18 cellular contexts compared by ENCODE assay signal in the genomic region with DNA sequence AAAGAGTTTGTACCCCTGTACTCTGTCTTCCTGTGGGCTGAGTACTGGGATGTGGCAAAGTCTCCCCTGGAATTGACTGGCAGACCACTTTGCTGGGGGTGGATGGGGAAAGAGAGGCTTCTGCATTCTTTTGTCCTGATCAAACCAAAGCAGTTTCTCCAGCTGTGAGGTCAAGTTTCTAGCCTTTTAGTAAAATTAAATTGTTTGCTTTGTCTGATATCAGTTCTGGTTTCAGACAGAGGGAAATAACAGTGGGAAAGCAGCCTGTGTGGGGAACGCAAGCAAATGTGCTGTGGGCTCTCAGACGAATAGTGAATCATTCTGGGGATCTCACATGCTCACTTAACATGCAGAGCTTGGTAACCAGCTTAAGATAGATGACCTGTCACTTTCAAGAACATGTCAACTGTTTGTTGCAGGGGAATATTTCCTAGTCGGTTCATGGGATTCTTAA.
A peak's percentile ranks its signal among the peaks of the same experiment; 100 is the strongest.
DNase-seq lines count a peak whose midpoint lies in the region; ATAC-seq, FAIRE-seq and TF ChIP-seq lines count a peak whose summit lies in the region.
"Had no signal": no experiment of that assay in that cellular context is flagged by ENCODE, and none has a peak within 500 bp of the region (broad histone marks: within the 10 kb centered on the region; RNA-seq: fewer than 3 reads in every experiment).

No MANE protein-coding gene starts in this region.

- H3K4me1 Mint-ChIP-seq in stimulated activated naive CD8-positive, alpha-beta T cell treated with anti-CD3 and anti-CD28 coated beads, Interleukin-15, amount 100 ng/mL, for 72 hours = no peaks in the 10 kb centered on the region
- H3K4me1 Mint-ChIP-seq: activated CD4-positive, alpha-beta T cell treated with anti-CD3 and anti-CD28 coated beads for 36 hours had no signal

- H3K9me3 ChIP-seq in fibroblast of lung (ENCODE audit: control insufficient read depth, insufficient read depth, low read depth, low read length) = no peaks in the 10 kb centered on the region
- H3K9me3 ChIP-seq in aorta (ENCODE audit: control insufficient read depth, low read length) = no peaks in the 10 kb centered on the region
- H3K9me3 ChIP-seq: Peyer's patch had no signal

- H3K9ac ChIP-seq in fibroblast of lung (ENCODE audit: insufficient read depth, low read length) = no peak overlapping the region

- DNase-seq in GM03348 (ENCODE audit: low spot score) = peak; percentile 41
- DNase-seq in NCI-H526 treated with DMSO at 0.1 percent for 48 hours (lab: John Stamatoyannopoulos, UW) = peak; percentile 63
- DNase-seq in fibroblast of lung (ENCODE audit: low read depth in 2 of 2) = peak; percentile 75 to 94
- DNase-seq in non-pigmented ciliary epithelial cell (ENCODE audit: low read depth) = peak; percentile 75
- no peak for DNase-seq in stimulated activated naive CD8-positive, alpha-beta T cell treated with anti-CD3 and anti-CD28 coated beads, Interleukin-15, amount 100 ng/mL, for 72 hours
- no peak for DNase-seq in urothelium cell line (ENCODE audit: low spot score)
- DNase-seq in aorta = no peak
- DNase-seq: activated CD4-positive, alpha-beta T cell treated with anti-CD3 and anti-CD28 coated beads for 36 hours; activated T-cell treated with anti-CD3 and anti-CD28 coated beads, Interleukin-2, amount 50 U/mL, for 48 hours; foreskin melanocyte; kidney; Peyer's patch; right cardiac atrium; stimulated activated naive CD4-positive, alpha-beta T cell treated with Interleukin-2 at 50 U/mL for 16 hours; T-helper 1 cell had no signal

- H3K4me2 ChIP-seq in fibroblast of lung (ENCODE audit: extremely low read depth, insufficient read depth, low read length) = no peak overlapping the region

- H3K27me3 ChIP-seq in fibroblast of lung (ENCODE audit: control insufficient read depth, insufficient read depth, low read length) = no peaks in the 10 kb centered on the region
- no peaks in the 10 kb centered on the region for H3K27me3 ChIP-seq in aorta (ENCODE audit: control insufficient read depth in 1 of 2, insufficient read depth in 2 of 2, low read length in 1 of 2)
- H3K27me3 ChIP-seq: Peyer's patch had no signal

- H3K79me2 ChIP-seq in fibroblast of lung (ENCODE audit: control insufficient read depth, insufficient read depth, low read length) = no peaks in the 10 kb centered on the region

- 5 to 11% methylated on average over 3 of the region's 3 CpGs for WGBS in aorta, 2 donors

- no peak for TF ChIP-seq CTCF in fibroblast of lung (conservative IDR thresholded peaks at IDR 0.05 in 1 of 2, IDR thresholded peaks at IDR 0.05 in 1 of 2; ENCODE audit: low read depth in 1 of 2, low read length in 2 of 2)

- intact Hi-C loops in aorta (cut with DNase I) = no loop called here

- H3K27ac ChIP-seq in fibroblast of lung (ENCODE audit: insufficient read depth, low read length) (no peak overlapping the region), aorta (ENCODE audit: low read depth in 1 of 2, low read length in 2 of 2) (no peak overlapping the region)
- H3K27ac ChIP-seq: C4-2B, Peyer's patch had no signal

- no peak overlapping the region for H3K4me3 Mint-ChIP-seq in stimulated activated naive CD8-positive, alpha-beta T cell treated with anti-CD3 and anti-CD28 coated beads, Interleukin-15, amount 100 ng/mL, for 72 hours
- H3K4me3 Mint-ChIP-seq: activated CD4-positive, alpha-beta T cell treated with anti-CD3 and anti-CD28 coated beads for 36 hours had no signal

- H4K20me1 ChIP-seq in fibroblast of lung (ENCODE audit: control insufficient read depth, extremely low read depth, insufficient read depth, low read length) = no peaks in the 10 kb centered on the region

- H3K4me1 ChIP-seq in fibroblast of lung (ENCODE audit: control insufficient read depth, extremely low read depth, insufficient read depth, low read length) = peaks cover 8% of the 10 kb centered on the region
- no peaks in the 10 kb centered on the region for H3K4me1 ChIP-seq in aorta (ENCODE audit: control insufficient read depth in 1 of 2, insufficient read depth in 2 of 2, low read length in 2 of 2)
- H3K4me1 ChIP-seq: Peyer's patch had no signal

- H3K4me3 ChIP-seq in fibroblast of lung (replicated peaks in 1 of 4; ENCODE audit: control extremely low read depth in 1 of 4, insufficient read depth in 1 of 4, low read depth in 3 of 4, low read length in 4 of 4) = no peak overlapping the region
- no peak overlapping the region for H3K4me3 ChIP-seq in aorta (ENCODE audit: low read length in 2 of 2)
- H3K4me3 ChIP-seq: Peyer's patch had no signal

- H3K9me3 Mint-ChIP-seq in stimulated activated naive CD8-positive, alpha-beta T cell treated with anti-CD3 and anti-CD28 coated beads, Interleukin-15, amount 100 ng/mL, for 72 hours = no peaks in the 10 kb centered on the region

- H3K27me3 Mint-ChIP-seq in stimulated activated naive CD8-positive, alpha-beta T cell treated with anti-CD3 and anti-CD28 coated beads, Interleukin-15, amount 100 ng/mL, for 72 hours = no peaks in the 10 kb centered on the region
- H3K27me3 Mint-ChIP-seq: activated CD4-positive, alpha-beta T cell treated with anti-CD3 and anti-CD28 coated beads for 36 hours had no signal

- H2AFZ ChIP-seq in fibroblast of lung (ENCODE audit: low read length) = no peak overlapping the region

- no peak for ATAC-seq in stimulated activated naive CD8-positive, alpha-beta T cell treated with anti-CD3 and anti-CD28 coated beads, Interleukin-15, amount 100 ng/mL, for 72 hours
- ATAC-seq in aorta (ENCODE audit: low FRiP score) = no peak
- no peak for ATAC-seq in HG02938 (IDR thresholded peaks at IDR 0.05; ENCODE audit: unreplicated experiment)
- ATAC-seq: activated CD4-positive, alpha-beta T cell treated with anti-CD3 and anti-CD28 coated beads for 36 hours; right cardiac atrium had no signal

- H3K27ac Mint-ChIP-seq in stimulated activated naive CD8-positive, alpha-beta T cell treated with anti-CD3 and anti-CD28 coated beads, Interleukin-15, amount 100 ng/mL, for 72 hours = no peak overlapping the region
- H3K27ac Mint-ChIP-seq: activated CD4-positive, alpha-beta T cell treated with anti-CD3 and anti-CD28 coated beads for 36 hours had no signal

- H3K36me3 ChIP-seq in fibroblast of lung (ENCODE audit: control insufficient read depth, insufficient read depth, low read length) (no peaks in the 10 kb centered on the region), aorta (ENCODE audit: control insufficient read depth in 1 of 2, insufficient read depth in 2 of 2, low read length in 1 of 2) (no peaks in the 10 kb centered on the region)
- H3K36me3 ChIP-seq: Peyer's patch had no signal

- no peak for FAIRE-seq in urothelium cell line (lab: Jason Lieb, UNC)
- FAIRE-seq: G401.6, kidney had no signal

Comparison
In these comparisons a context has a peak if more than half of its experiments do, and no peak if none do; other contexts are left out.
1. DNase-seq: peak in GM03348 (single experiment), NCI-H526 treated with DMSO at 0.1 percent for 48 hours (single experiment), fibroblast of lung (2 of 2) and non-pigmented ciliary epithelial cell (single experiment); none in stimulated activated naive CD8-positive, alpha-beta T cell treated with anti-CD3 and anti-CD28 coated beads, Interleukin-15, amount 100 ng/mL, for 72 hours (0 of 2), urothelium cell line (single experiment) and aorta (0 of 2).